8 cellular contexts compared by ENCODE assay signal in genomic region chr6:39980839-39981580, GRCh38. TPM values are rescaled to one million over a fixed set of nuclear protein-coding genes. Genes with fewer than 3 reads are reported as not detected.
DNase-seq lines count a peak whose midpoint lies in the region; ATAC-seq, FAIRE-seq and TF ChIP-seq lines count a peak whose summit lies in the region.

No MANE protein-coding gene starts in this region.

- no peaks in the 10 kb centered on the region for H3K9me3 ChIP-seq in heart left ventricle

- no peak overlapping the region for H3K4me3 Mint-ChIP-seq in activated naive CD4-positive, alpha-beta T cell treated with anti-CD3 and anti-CD28 coated beads for 36 hours

- DNase-seq in activated naive CD4-positive, alpha-beta T cell treated with anti-CD3 and anti-CD28 coated beads for 36 hours, result peak; percentile 25
- no peak for DNase-seq in activated naive CD4-positive, alpha-beta T cell (lab: John Stamatoyannopoulos, UW)
- DNase-seq in NCI-H1092 (lab: John Stamatoyannopoulos, UW), result peak; percentile 17
- peak in 1 of 5 donors; percentile 18 for DNase-seq in heart left ventricle
- DNase-seq in retina, result peak; percentile 66
- no peak for DNase-seq in GM12892 (ENCODE audit: insufficient read length)

- no peaks in the 10 kb centered on the region for H3K36me3 Mint-ChIP-seq in activated naive CD4-positive, alpha-beta T cell treated with anti-CD3 and anti-CD28 coated beads for 36 hours (ENCODE audit: low read depth)

- peaks cover 37% of the 10 kb centered on the region for H3K27me3 Mint-ChIP-seq in activated naive CD4-positive, alpha-beta T cell treated with anti-CD3 and anti-CD28 coated beads for 36 hours (ENCODE audit: low read depth)

- H3K4me3 ChIP-seq in WI38 (ENCODE audit: low read depth, low read length), result no peak overlapping the region
- no peak overlapping the region for H3K4me3 ChIP-seq in heart left ventricle

- no peaks in the 10 kb centered on the region for H3K27me3 ChIP-seq in heart left ventricle

- TF ChIP-seq CTCF in WI38 (IDR thresholded peaks at IDR 0.05; ENCODE audit: low read depth, low read length) (peak; percentile 37), heart left ventricle (IDR thresholded peaks at IDR 0.05) (peak in 11 of 12 donors; percentile 20 to 59 (median 47))

- CTCF ChIA-PET in activated naive CD4-positive, alpha-beta T cell treated with anti-CD3 and anti-CD28 coated beads for 36 hours (lab: Charles Lee), result interaction anchor here (0.9 to 1.4 kb wide), 2 partner anchors 328 to 620 kb away, joined by 3 read pairs; no protein-coding TSS in a partner anchor

- intact Hi-C loops in activated naive CD4-positive, alpha-beta T cell treated with anti-CD3 and anti-CD28 coated beads for 36 hours (cut with micrococcal nuclease), result loop anchor here (1.0 to 5.0 kb wide), 2 partner anchors 327 to 1046 kb away; no protein-coding TSS in a partner anchor
- intact Hi-C loops in heart left ventricle (cut with DNase I), result loop anchor here (2.0 to 10.0 kb wide), 10 partner anchors 326 to 1048 kb away; partner anchors contain the start of gene LRFN2 (in 2 of the 10)

- H3K4me1 ChIP-seq in heart left ventricle, result peaks cover 0 to 34% (median 8%) of the 10 kb centered on the region in 12 donors

- no peak for FAIRE-seq in GM12892 (lab: Jason Lieb, UNC)

- 36 to 52% (median 41%) methylated on average over 3 of the region's 3 CpGs for WGBS in heart left ventricle, 4 donors

- peak overlapping the region in 4 of 12 donors; percentile 19 to 59 (median 42) for H3K27ac ChIP-seq in heart left ventricle

- H3K9me3 Mint-ChIP-seq in activated naive CD4-positive, alpha-beta T cell treated with anti-CD3 and anti-CD28 coated beads for 36 hours, result no peaks in the 10 kb centered on the region

- no peaks in the 10 kb centered on the region for H3K4me1 Mint-ChIP-seq in activated naive CD4-positive, alpha-beta T cell treated with anti-CD3 and anti-CD28 coated beads for 36 hours (ENCODE audit: low read depth)

- no peaks in the 10 kb centered on the region for H3K36me3 ChIP-seq in heart left ventricle

- ATAC-seq in heart left ventricle (peak; percentile 59 to 82 (median 68)), HG03196 (IDR thresholded peaks at IDR 0.05; ENCODE audit: unreplicated experiment) (no peak)

- TF ChIP-seq POLR2A in heart left ventricle (IDR thresholded peaks at IDR 0.05) (no peak), GM12892 (IDR thresholded peaks at IDR 0.05; ENCODE audit: low read depth, low read length) (no peak)

- H3K27ac Mint-ChIP-seq in activated naive CD4-positive, alpha-beta T cell treated with anti-CD3 and anti-CD28 coated beads for 36 hours, result no peak overlapping the region

RNA-seq across cellular contexts. Expression of gene MOCS1, which starts 46.7 kb away (rescaled TPM):
- total RNA-seq in activated naive CD4-positive, alpha-beta T cell treated with anti-CD3 and anti-CD28 coated beads for 36 hours, result 1 to 10 TPM; 1.2 TPM
- 10 to 100 TPM; 16.4 to 40.3 (median 25.4) TPM for total RNA-seq in heart left ventricle
- polyA plus RNA-seq in heart left ventricle, result 10 to 100 TPM; 18.6 to 28.0 TPM
- 0.13 TPM for polyA plus RNA-seq in GM12892 (2012; ENCODE audit: missing spikeins)

Comparison
In these comparisons a context has a peak if more than half of its experiments do, and no peak if none do; other contexts are left out.
1. DNase-seq: peak in activated naive CD4-positive, alpha-beta T cell treated with anti-CD3 and anti-CD28 coated beads for 36 hours (single experiment), NCI-H1092 (single experiment) and retina (single experiment); none in activated naive CD4-positive, alpha-beta T cell (0 of 4) and GM12892 (single experiment).
2. RNA of gene MOCS1, which starts 46.7 kb away (total RNA-seq): 16.4 to 40.3 TPM in heart left ventricle; 1.2 TPM in activated naive CD4-positive, alpha-beta T cell treated with anti-CD3 and anti-CD28 coated beads for 36 hours; every median in the first group is over 4 times any median in the second.